1 cellular context compared by ENCODE assay signal in genomic region chr22:22520667-22521602, GRCh38.
TF ChIP-seq lines count a peak whose summit lies in the region.

No MANE protein-coding gene starts in this region.

TF ChIP-seq in HCT116, 20 proteins besides CTCF, POLR2A, EP300 and RAD21 (continued from another document):
- TF ChIP-seq YY1 (IDR thresholded peaks at IDR 0.05; ENCODE audit: extremely low read depth, insufficient replicate concordance, low read depth, low read length): no peak
- TF ChIP-seq, protein P1, sequence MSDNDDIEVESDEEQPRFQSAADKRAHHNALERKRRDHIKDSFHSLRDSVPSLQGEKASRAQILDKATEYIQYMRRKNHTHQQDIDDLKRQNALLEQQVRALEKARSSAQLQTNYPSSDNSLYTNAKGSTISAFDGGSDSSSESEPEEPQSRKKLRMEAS (IDR thresholded peaks at IDR 0.05): no peak
- TF ChIP-seq REST (IDR thresholded peaks at IDR 0.05; ENCODE audit: low read depth): no peak
- no peak for TF ChIP-seq EZH2 (IDR thresholded peaks at IDR 0.05)
- no peak for TF ChIP-seq FOSL1 (IDR thresholded peaks at IDR 0.05; ENCODE audit: low read depth)
- no peak for TF ChIP-seq TCF7L2 (IDR thresholded peaks at IDR 0.05; ENCODE audit: borderline replicate concordance, extremely low read depth, insufficient read depth, insufficient read length)
